In genomic region chr12:1587927-1588573, GRCh38 we compare ENCODE assay signal across 10 cellular contexts. TPM values are rescaled to one million over a fixed set of nuclear protein-coding genes. Genes with fewer than 3 reads are reported as not detected.
A peak's percentile ranks its signal among the peaks of the same experiment; 100 is the strongest.
DNase-seq lines count a peak whose midpoint lies in the region; ATAC-seq and TF ChIP-seq lines count a peak whose summit lies in the region.
"Had no signal": no experiment of that assay in that cellular context is flagged by ENCODE, and none has a peak within 500 bp of the region (broad histone marks: within the 10 kb centered on the region; RNA-seq: fewer than 3 reads in every experiment).

No MANE protein-coding gene starts in this region.

- WGBS in lower leg skin, 2 donors, result 27 to 33% methylated on average over 5 of the region's 5 CpGs

- H3K36me3 Mint-ChIP-seq in activated T-cell treated with anti-CD3 and anti-CD28 coated beads, Interleukin-2, amount 50 U/mL, for 4 hours (ENCODE audit: insufficient read depth), result peaks cover 11% of the 10 kb centered on the region
- peaks cover 37% of the 10 kb centered on the region for H3K36me3 Mint-ChIP-seq in activated B cell treated with CpG ODN at 0.5 μM for 24 hours (ENCODE audit: low read depth)

- H3K27ac ChIP-seq in stomach smooth muscle (ENCODE audit: low read length), result peak overlapping the region; percentile 58

- no peaks in the 10 kb centered on the region for H3K36me3 ChIP-seq in stomach smooth muscle (ENCODE audit: control insufficient read depth in 2 of 2, insufficient read depth in 2 of 2, low read length in 2 of 2)

- H3K27ac Mint-ChIP-seq in activated B cell treated with CpG ODN at 0.5 μM for 24 hours, result peak overlapping the region; percentile 42

- H3K4me3 ChIP-seq in stomach smooth muscle (ENCODE audit: low read length in 2 of 2) (peak overlapping the region in 1 of 2 donors; percentile 4), lower leg skin (ENCODE audit: low read depth, poor library complexity, severe bottlenecking) (no peak overlapping the region)

- no peak for TF ChIP-seq POLR2A in lower leg skin (IDR thresholded peaks at IDR 0.05)

- no peaks in the 10 kb centered on the region for H3K9me3 ChIP-seq in stomach smooth muscle (ENCODE audit: control insufficient read depth in 2 of 2, low read length in 2 of 2)

- H3K27me3 Mint-ChIP-seq in activated T-cell treated with anti-CD3 and anti-CD28 coated beads, Interleukin-2, amount 50 U/mL, for 4 hours (ENCODE audit: low read depth), result no peaks in the 10 kb centered on the region
- H3K27me3 Mint-ChIP-seq in activated B cell treated with CpG ODN at 0.5 μM for 24 hours, result no peaks in the 10 kb centered on the region

- peak; percentile 30 to 54 for ATAC-seq in activated T-cell treated with anti-CD3 and anti-CD28 coated beads, Interleukin-2, amount 50 U/mL, for 4 hours
- ATAC-seq in activated B cell treated with CpG ODN at 0.5 μM for 24 hours (ENCODE audit: low read depth), result no peak
- no peak for ATAC-seq in HG03565 (IDR thresholded peaks at IDR 0.05; ENCODE audit: unreplicated experiment)
- ATAC-seq in GM21529 (IDR thresholded peaks at IDR 0.05; ENCODE audit: unreplicated experiment), result no peak

- TF ChIP-seq CTCF in activated B cell treated with CpG ODN at 0.5 μM for 24 hours (IDR thresholded peaks at IDR 0.05) (no peak), lower leg skin (IDR thresholded peaks at IDR 0.05) (no peak)

- H3K4me3 Mint-ChIP-seq in activated T-cell treated with anti-CD3 and anti-CD28 coated beads, Interleukin-2, amount 50 U/mL, for 4 hours, result peak overlapping the region; percentile 35
- H3K4me3 Mint-ChIP-seq in activated B cell treated with CpG ODN at 0.5 μM for 24 hours, result no peak overlapping the region

- POLR2A ChIA-PET in activated B cell treated with CpG ODN at 0.5 μM for 24 hours (lab: Charles Lee), result interaction anchor here (1.6 kb wide), 1 partner anchor 14 kb away, joined by 4 read pairs; no protein-coding TSS in a partner anchor

- H3K4me1 Mint-ChIP-seq in activated T-cell treated with anti-CD3 and anti-CD28 coated beads, Interleukin-2, amount 50 U/mL, for 4 hours (ENCODE audit: low read depth), result peaks cover 58% of the 10 kb centered on the region
- H3K4me1 Mint-ChIP-seq in activated B cell treated with CpG ODN at 0.5 μM for 24 hours, result peaks cover 56% of the 10 kb centered on the region

- H3K9me3 Mint-ChIP-seq in activated T-cell treated with anti-CD3 and anti-CD28 coated beads, Interleukin-2, amount 50 U/mL, for 4 hours, result no peaks in the 10 kb centered on the region
- H3K9me3 Mint-ChIP-seq in activated B cell treated with CpG ODN at 0.5 μM for 24 hours, result no peaks in the 10 kb centered on the region

- intact Hi-C loops in activated B cell treated with CpG ODN at 0.5 μM for 24 hours (cut with micrococcal nuclease), result no loop called here
- intact Hi-C loops in lower leg skin (cut with DNase I; ENCODE audit: low total_unique reads), result loop anchor here (10.0 kb wide), 1 partner anchor 1023 kb away; no protein-coding TSS in a partner anchor

- peaks cover 33% of the 10 kb centered on the region for H3K4me1 ChIP-seq in stomach smooth muscle (ENCODE audit: control insufficient read depth, insufficient read depth, low read length)

- H3K27me3 ChIP-seq in stomach smooth muscle (ENCODE audit: control insufficient read depth in 1 of 2, insufficient read depth in 2 of 2, low read length in 2 of 2), result no peaks in the 10 kb centered on the region

- no peak for DNase-seq in activated T-cell treated with anti-CD3 and anti-CD28 coated beads, Interleukin-2, amount 50 U/mL, for 4 hours
- DNase-seq in activated T-cell treated with anti-CD3 and anti-CD28 coated beads, Interleukin-2, amount 50 U/mL, for 48 hours, result no peak
- no peak for DNase-seq in activated B cell treated with CpG ODN at 0.5 μM for 24 hours
- DNase-seq in iPS-NIHi11 (ENCODE audit: low spot score), result peak; percentile 42
- DNase-seq in lower leg skin (ENCODE audit: low spot score in 2 of 2), result no peak
- DNase-seq: activated effector memory CD4-positive, alpha-beta T cell treated with anti-CD3 and anti-CD28 coated beads, Interleukin-2, amount 50 U/mL, for 16 hours; kidney had no signal

- H3K9ac ChIP-seq in stomach smooth muscle (ENCODE audit: low read length in 2 of 2), result peak overlapping the region in 1 of 2 donors; percentile 36

- CTCF ChIA-PET in activated B cell treated with CpG ODN at 0.5 μM for 24 hours (lab: Charles Lee), result interaction anchor here (0.8 to 3.8 kb wide), 5 partner anchors 13 to 495 kb away, joined by 3 to 24 read pairs (median 4); no protein-coding TSS in a partner anchor

RNA-seq across cellular contexts. Expression of gene FBXL14, which starts 6.3 kb away (rescaled TPM):
- total RNA-seq in activated T-cell treated with anti-CD3 and anti-CD28 coated beads, Interleukin-2, amount 50 U/mL, for 4 hours, result 10 to 100 TPM; 22.8 to 25.2 (median 23.7) TPM
- total RNA-seq in activated B cell treated with CpG ODN at 0.5 μM for 24 hours (19.4 and 21.6 TPM in 2 replicates), lower leg skin (10 to 100 TPM in 2 of 4 donors, 1 to 10 TPM in 2; 9.3 to 12.8 (median 10.9) TPM)

RNA-seq across cellular contexts. Expression of gene WNT5B, which starts 41.0 kb away (rescaled TPM):
- total RNA-seq in activated T-cell treated with anti-CD3 and anti-CD28 coated beads, Interleukin-2, amount 50 U/mL, for 4 hours, result under 1 TPM in 1 of 3 donors, not detected in 2; 0.13 TPM
- total RNA-seq in activated B cell treated with CpG ODN at 0.5 μM for 24 hours (0.69 and 1.0 TPM in 2 replicates), lower leg skin (10 to 100 TPM in 2 of 4 donors, 1 to 10 TPM in 2; 3.6 to 16.5 (median 10.9) TPM)

Comparison
In these comparisons a context has a peak if more than half of its experiments do, and no peak if none do; other contexts are left out.
1. ATAC-seq: peak in activated T-cell treated with anti-CD3 and anti-CD28 coated beads, Interleukin-2, amount 50 U/mL, for 4 hours (2 of 2); none in activated B cell treated with CpG ODN at 0.5 μM for 24 hours (single experiment), HG03565 (single experiment) and GM21529 (single experiment).